In the genomic region with DNA sequence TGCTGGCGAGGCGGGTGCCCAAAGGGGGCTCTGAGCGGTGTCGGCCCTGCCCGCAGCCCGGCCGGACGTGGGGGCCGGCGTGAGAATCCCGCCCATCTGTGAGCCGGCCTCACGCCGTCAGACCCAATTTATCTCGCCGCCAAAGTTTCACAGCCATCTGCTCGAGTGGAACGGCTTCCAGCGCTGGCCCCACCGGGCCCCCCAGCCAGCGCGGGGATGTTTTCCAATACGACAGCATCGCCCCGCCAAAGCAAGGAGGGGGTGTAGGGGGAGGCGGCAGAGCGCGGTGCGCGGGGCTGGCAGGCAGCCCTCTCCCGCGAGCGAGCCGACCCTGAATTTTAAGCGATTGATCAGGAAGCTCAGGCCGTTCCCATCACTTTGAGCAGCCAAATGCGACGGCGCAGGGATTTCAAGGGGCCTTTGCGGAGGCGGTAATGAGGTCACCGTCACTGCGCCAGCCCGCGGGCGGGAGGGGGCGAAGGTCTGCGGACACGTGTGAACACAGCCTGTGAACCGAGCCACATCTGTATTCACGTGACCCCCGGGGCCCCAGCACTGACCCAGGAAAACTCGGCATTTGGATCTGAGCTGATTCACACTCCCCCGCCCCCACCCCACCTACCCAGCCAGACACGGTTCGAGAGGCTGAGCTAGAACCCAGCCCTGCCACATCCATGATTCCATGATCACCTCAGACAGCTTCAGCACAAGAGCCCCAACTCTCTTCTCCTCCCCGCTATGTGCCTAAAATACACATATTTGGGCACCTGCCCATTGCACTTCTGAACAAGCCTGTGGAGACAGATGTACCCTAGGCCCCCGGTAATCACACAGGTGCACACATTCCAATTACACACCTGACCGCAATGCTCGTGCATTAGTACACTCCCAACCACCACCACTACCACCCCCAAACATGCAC, we compare ENCODE assay signal across 8 cellular contexts. TPM values are rescaled to one million over a fixed set of nuclear protein-coding genes. Genes with fewer than 3 reads are reported as not detected.
DNase-seq lines count a peak whose midpoint lies in the region; ATAC-seq and TF ChIP-seq lines count a peak whose summit lies in the region.

No MANE protein-coding gene starts in this region.

- TF ChIP-seq CTCF in cardiac fibroblast (IDR thresholded peaks at IDR 0.05; ENCODE audit: low read depth, low read length), result no peak

- peak overlapping the region; percentile 29 to 33 for H3K4me3 ChIP-seq in cardiac fibroblast (replicated peaks in 1 of 2; ENCODE audit: low read depth in 2 of 2, low read length in 2 of 2)

- ATAC-seq in GM18498 (IDR thresholded peaks at IDR 0.05; ENCODE audit: unreplicated experiment) (peak; percentile 25), HG03064 (IDR thresholded peaks at IDR 0.05; ENCODE audit: low read depth, unreplicated experiment) (peak; percentile 6), esophagus mucosa (no peak)

- DNase-seq in T-helper 9 cell (peak; percentile 36), cardiac fibroblast (ENCODE audit: low read depth in 2 of 2) (peak; percentile 31 to 48), left kidney (ENCODE audit: low read depth, low spot score) (peak; percentile 92), SHP77 treated with DMSO at 0.1 percent for 48 hours (lab: John Stamatoyannopoulos, UW) (no peak)
- peak; percentile 55 for DNase-seq in stimulated activated CD4-positive, alpha-beta T cell treated with anti-CD3 and anti-CD28 coated beads, Interleukin-4, amount 100 ng/mL, for 1 hour

RNA-seq across cellular contexts. Expression of a gene that starts 47.8 kb away (rescaled TPM):
- total RNA-seq in esophagus mucosa, result not detected
